ENCODE assay signal across 9 cellular contexts in the genomic region with DNA sequence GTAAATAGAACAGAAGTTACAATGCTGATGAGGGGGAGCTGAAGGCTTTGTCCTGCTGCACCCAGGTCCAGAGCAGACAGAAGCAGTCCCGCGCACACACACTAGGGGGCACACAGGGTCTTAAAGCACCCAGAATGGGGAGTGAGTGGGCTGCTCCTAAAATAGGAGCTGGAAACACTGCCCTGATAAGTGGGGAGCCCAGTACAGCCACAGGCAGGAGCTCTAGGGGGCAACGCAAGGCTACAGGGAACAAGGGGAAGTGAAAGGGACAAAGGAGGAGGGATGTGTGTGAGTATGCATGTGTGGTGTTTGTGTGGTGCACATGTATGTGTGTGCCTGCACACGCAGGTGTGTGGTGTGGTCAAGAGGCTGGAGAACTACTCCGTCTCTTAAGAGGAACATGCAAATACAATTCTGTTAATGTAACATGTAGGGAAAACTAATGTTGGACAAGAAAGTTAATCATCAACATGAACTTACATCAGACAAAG.
DNase-seq lines count a peak whose midpoint lies in the region; ATAC-seq, FAIRE-seq and TF ChIP-seq lines count a peak whose summit lies in the region.
"Had no signal": no experiment of that assay in that cellular context is flagged by ENCODE, and none has a peak within 500 bp of the region (broad histone marks: within the 10 kb centered on the region; RNA-seq: fewer than 3 reads in every experiment).

No MANE protein-coding gene starts in this region.

- DNase-seq in activated T-cell treated with anti-CD3 and anti-CD28 coated beads for 24 hours (ENCODE audit: low read depth) (peak; percentile 20), H54 (ENCODE audit: insufficient read length, low spot score) (peak; percentile 60), MV-4-11 (lab: John Stamatoyannopoulos, UW) (peak; percentile 63), kidney tubule cell (ENCODE audit: low spot score) (peak; percentile 29), urothelium cell line (ENCODE audit: low spot score) (peak; percentile 57), aorta (no peak)
- no peak for DNase-seq in activated T-cell treated with anti-CD3 and anti-CD28 coated beads, Interleukin-2, amount 50 U/mL, for 4 hours
- DNase-seq in activated naive CD8-positive, alpha-beta T cell treated with anti-CD3 and anti-CD28 coated beads for 36 hours, result peak; percentile 36

- peaks cover 6% of the 10 kb centered on the region for H3K9me3 Mint-ChIP-seq in activated T-cell treated with anti-CD3 and anti-CD28 coated beads, Interleukin-2, amount 50 U/mL, for 4 hours
- H3K9me3 Mint-ChIP-seq in activated naive CD8-positive, alpha-beta T cell treated with anti-CD3 and anti-CD28 coated beads for 36 hours, result peaks cover 5% of the 10 kb centered on the region

- H3K4me3 Mint-ChIP-seq in activated T-cell treated with anti-CD3 and anti-CD28 coated beads, Interleukin-2, amount 50 U/mL, for 4 hours, result no peak overlapping the region
- no peak overlapping the region for H3K4me3 Mint-ChIP-seq in activated naive CD8-positive, alpha-beta T cell treated with anti-CD3 and anti-CD28 coated beads for 36 hours

- FAIRE-seq in H54 (lab: Jason Lieb, UNC) (no peak), urothelium cell line (lab: Jason Lieb, UNC) (no peak)

- no peak overlapping the region for H3K4me3 ChIP-seq in aorta (ENCODE audit: low read length in 2 of 2)

- 52 to 68% methylated on average over 5 of the region's 5 CpGs for WGBS in aorta, 2 donors

- H3K36me3 ChIP-seq in aorta (ENCODE audit: control insufficient read depth in 1 of 2, insufficient read depth in 2 of 2, low read length in 1 of 2), result no peaks in the 10 kb centered on the region

- no peaks in the 10 kb centered on the region for H3K9me3 ChIP-seq in aorta (ENCODE audit: control insufficient read depth, low read length)

- H3K36me3 Mint-ChIP-seq in activated T-cell treated with anti-CD3 and anti-CD28 coated beads, Interleukin-2, amount 50 U/mL, for 4 hours (ENCODE audit: insufficient read depth), result no peaks in the 10 kb centered on the region
- H3K36me3 Mint-ChIP-seq in activated naive CD8-positive, alpha-beta T cell treated with anti-CD3 and anti-CD28 coated beads for 36 hours, result no peaks in the 10 kb centered on the region

- no peak overlapping the region for H3K27ac ChIP-seq in aorta (ENCODE audit: low read depth in 1 of 2, low read length in 2 of 2)
- H3K27ac ChIP-seq: epithelial cell of prostate had no signal

- H3K4me1 Mint-ChIP-seq in activated T-cell treated with anti-CD3 and anti-CD28 coated beads, Interleukin-2, amount 50 U/mL, for 4 hours (ENCODE audit: low read depth), result no peaks in the 10 kb centered on the region
- no peaks in the 10 kb centered on the region for H3K4me1 Mint-ChIP-seq in activated naive CD8-positive, alpha-beta T cell treated with anti-CD3 and anti-CD28 coated beads for 36 hours

- H3K27me3 Mint-ChIP-seq in activated T-cell treated with anti-CD3 and anti-CD28 coated beads, Interleukin-2, amount 50 U/mL, for 4 hours (ENCODE audit: low read depth), result peaks cover 12% of the 10 kb centered on the region
- H3K27me3 Mint-ChIP-seq in activated naive CD8-positive, alpha-beta T cell treated with anti-CD3 and anti-CD28 coated beads for 36 hours, result peaks cover 14% of the 10 kb centered on the region

- no peak overlapping the region for H3K27ac Mint-ChIP-seq in activated naive CD8-positive, alpha-beta T cell treated with anti-CD3 and anti-CD28 coated beads for 36 hours

- no peak for TF ChIP-seq POLR2A in H54 (IDR thresholded peaks at IDR 0.05; ENCODE audit: low read depth, low read length)

- intact Hi-C loops in aorta (cut with DNase I), result no loop called here

- H3K4me1 ChIP-seq in aorta (ENCODE audit: control insufficient read depth in 1 of 2, insufficient read depth in 2 of 2, low read length in 2 of 2), result no peaks in the 10 kb centered on the region

- no peaks in the 10 kb centered on the region for H3K27me3 ChIP-seq in aorta (ENCODE audit: control insufficient read depth in 1 of 2, insufficient read depth in 2 of 2, low read length in 1 of 2)

- no peak for ATAC-seq in activated T-cell treated with anti-CD3 and anti-CD28 coated beads, Interleukin-2, amount 50 U/mL, for 4 hours
- ATAC-seq in aorta (ENCODE audit: low FRiP score), result no peak

Comparison
In these comparisons a context has a peak if more than half of its experiments do, and no peak if none do; other contexts are left out.
1. DNase-seq: peak in activated T-cell treated with anti-CD3 and anti-CD28 coated beads for 24 hours (single experiment), H54 (single experiment), MV-4-11 (single experiment), activated naive CD8-positive, alpha-beta T cell treated with anti-CD3 and anti-CD28 coated beads for 36 hours (single experiment), kidney tubule cell (single experiment) and urothelium cell line (single experiment); none in activated T-cell treated with anti-CD3 and anti-CD28 coated beads, Interleukin-2, amount 50 U/mL, for 4 hours (single experiment) and aorta (0 of 2).